ENCODE assay signal across 1 cellular context in the genomic region with DNA sequence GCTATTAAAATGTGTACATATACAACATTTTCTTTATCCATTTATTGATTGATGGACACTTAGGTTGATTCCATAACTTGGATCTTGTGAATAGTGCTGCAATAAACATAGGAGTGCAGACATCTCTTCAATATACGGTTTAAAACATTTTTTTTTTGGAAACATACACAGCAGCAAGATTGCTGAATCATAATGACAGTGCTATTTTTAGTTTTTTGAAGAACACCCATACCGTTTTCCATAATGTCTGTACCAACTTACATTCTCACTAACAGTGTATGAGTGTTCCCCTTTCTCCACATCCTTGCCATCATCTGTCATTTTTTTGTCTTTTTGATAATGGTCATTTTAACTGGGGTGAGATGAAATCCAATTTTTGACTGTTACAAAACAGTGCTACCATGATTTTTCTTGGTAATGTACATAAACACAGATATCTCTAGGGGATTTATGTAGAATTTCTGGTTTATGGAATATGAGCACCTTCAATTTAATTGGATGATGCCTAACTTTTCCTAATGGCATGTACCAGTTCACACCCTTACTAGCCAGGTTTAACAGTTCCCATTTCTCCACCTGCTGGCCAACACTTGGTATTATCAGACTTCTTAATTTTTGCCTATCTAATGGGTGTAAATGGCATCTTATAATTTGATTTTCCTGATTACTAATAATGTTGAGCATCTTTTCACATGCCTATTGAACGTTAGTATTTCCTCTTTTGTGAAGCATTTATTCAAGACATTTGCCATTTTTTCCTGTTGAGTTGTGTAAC.
TF ChIP-seq lines count a peak whose summit lies in the region.

No MANE protein-coding gene starts in this region.

TF ChIP-seq in H1, 55 proteins besides CTCF, POLR2A, EP300 and RAD21 (continued from another document):
- TF ChIP-seq MAX (IDR thresholded peaks at IDR 0.05): no peak
- no peak for TF ChIP-seq HDAC6 (IDR thresholded peaks at IDR 0.05; ENCODE audit: low read depth, low read length)
- no peak for TF ChIP-seq SAP30 (IDR thresholded peaks at IDR 0.05; ENCODE audit: insufficient read depth, insufficient replicate concordance, low read length)
- no peak for TF ChIP-seq RNF2 (IDR thresholded peaks at IDR 0.05; ENCODE audit: borderline replicate concordance, low read depth, low read length, missing control alignments, poor library complexity, severe bottlenecking)
